In genomic region chr7:22765609-22766008, GRCh38 we compare ENCODE assay signal across 17 cellular contexts. TPM values are rescaled to one million over a fixed set of nuclear protein-coding genes. Genes with fewer than 3 reads are reported as not detected.
DNase-seq lines count a peak whose midpoint lies in the region; ATAC-seq, FAIRE-seq and TF ChIP-seq lines count a peak whose summit lies in the region.
"Had no signal": no experiment of that assay in that cellular context is flagged by ENCODE, and none has a peak within 500 bp of the region (broad histone marks: within the 10 kb centered on the region; RNA-seq: fewer than 3 reads in every experiment).

No MANE protein-coding gene starts in this region.

- no peak overlapping the region for H3K9ac ChIP-seq in K562 (ENCODE audit: insufficient read depth in 1 of 2, low read depth in 2 of 2, low read length in 2 of 2)

- TF ChIP-seq EP300 in K562 (IDR thresholded peaks at IDR 0.05; ENCODE audit: low read length) (no peak), tibial nerve (IDR thresholded peaks at IDR 0.05) (no peak)

- POLR2A ChIA-PET in K562 (lab: Yijun Ruan, JAX): no interaction called here

- H3K4me3 ChIP-seq in K562: no peak overlapping the region
- H3K4me3 ChIP-seq in tibial nerve: no peak overlapping the region
- H3K4me3 ChIP-seq: gastrocnemius medialis, vagina had no signal

- CTCF ChIA-PET in K562 (lab: Yijun Ruan, JAX; ENCODE audit: low intra/inter-chr PET ratio): no interaction called here

- intact Hi-C loops in K562 (cut with micrococcal nuclease): no loop called here

- no peaks in the 10 kb centered on the region for H4K20me1 ChIP-seq in K562 (replicated peaks; ENCODE audit: control insufficient read depth, insufficient read depth, low read length)

- H2AFZ ChIP-seq in K562 (ENCODE audit: low read depth, low read length): peak overlapping the region; percentile 29; the same call in 1 of the 2 replicates

- no peak for TF ChIP-seq RAD21 in K562 (CRISPR knock-in tag; conservative IDR thresholded peaks at IDR 0.05 in 1 of 2, IDR thresholded peaks at IDR 0.05 in 1 of 2)

- 24% methylated on average over 4 of the region's 4 CpGs for WGBS in K562 (ENCODE audit: insufficient coverage, low coverage, missing lambda C conversion rate)
- 71 to 75% methylated on average over 4 of the region's 4 CpGs for WGBS in tibial nerve, 2 donors

- DNase-seq in K562 (ENCODE audit: extremely low read depth in 1 of 4, low spot score in 3 of 4) (no peak), COLO668 (lab: John Stamatoyannopoulos, UW; ENCODE audit: unreplicated experiment) (no peak), SW 1271 (lab: John Stamatoyannopoulos, UW) (no peak), D721Med (ENCODE audit: insufficient read length, low spot score) (no peak), tibial nerve (ENCODE audit: low spot score in 2 of 2) (no peak)
- DNase-seq: activated naive CD8-positive, alpha-beta T cell treated with anti-CD3 and anti-CD28 coated beads, Interleukin-2, amount 10 ng/mL, durations not matched to agents 7 days and 5 days; CD8-positive, alpha-beta memory T cell; dermis blood vessel endothelial cell; gastrocnemius medialis; left cardiac atrium; NCI-H69; stimulated activated CD8-positive, alpha-beta memory T cell treated with anti-CD3 and anti-CD28 coated beads, Interleukin-4, amount 100 ng/mL, for 48 hours; T-cell had no signal

- H3K36me3 ChIP-seq in K562 (ENCODE audit: control insufficient read depth, insufficient read depth, low read length): no peaks in the 10 kb centered on the region
- H3K36me3 ChIP-seq in tibial nerve: no peaks in the 10 kb centered on the region
- H3K36me3 ChIP-seq: gastrocnemius medialis, vagina had no signal

- TF ChIP-seq POLR2A in K562 (conservative IDR thresholded peaks at IDR 0.05): no peak
- TF ChIP-seq POLR2A in tibial nerve (IDR thresholded peaks at IDR 0.05): no peak

- no peak overlapping the region for H3K4me2 ChIP-seq in K562 (ENCODE audit: insufficient read depth, low read length)

- peak; percentile 64 for ATAC-seq in GM18870 (IDR thresholded peaks at IDR 0.05; ENCODE audit: unreplicated experiment)
- peak; percentile 63 for ATAC-seq in GM21717 (IDR thresholded peaks at IDR 0.05; ENCODE audit: unreplicated experiment)
- ATAC-seq in HG03342 (IDR thresholded peaks at IDR 0.05; ENCODE audit: unreplicated experiment): peak; percentile 92
- ATAC-seq in K562: no peak
- ATAC-seq: gastrocnemius medialis, left cardiac atrium, T-cell had no signal

- BruUV-seq in K562 (replicated peaks; lab: Mats Ljungman, UMichigan): no TSS peak

- in situ Hi-C loops in K562 (cut with MboI): no loop called here

- no peaks in the 10 kb centered on the region for H3K79me2 ChIP-seq in K562 (ENCODE audit: control insufficient read depth, insufficient read depth, low read length)

- H3K4me1 ChIP-seq in K562 (replicated peaks in 1 of 2; ENCODE audit: control insufficient read depth in 2 of 2, insufficient read depth in 2 of 2, low read length in 2 of 2): no peaks in the 10 kb centered on the region
- no peaks in the 10 kb centered on the region for H3K4me1 ChIP-seq in tibial nerve
- H3K4me1 ChIP-seq: gastrocnemius medialis, vagina had no signal

- FAIRE-seq in K562 (lab: Jason Lieb, UNC): no peak
- FAIRE-seq in D721Med (lab: Jason Lieb, UNC): no peak

- no peaks in the 10 kb centered on the region for H3K27me3 ChIP-seq in K562 (ENCODE audit: control insufficient read depth in 2 of 2, insufficient read depth in 2 of 2, low read length in 2 of 2)
- H3K27me3 ChIP-seq in tibial nerve: no peaks in the 10 kb centered on the region
- H3K27me3 ChIP-seq: gastrocnemius medialis, vagina had no signal

- no peaks in the 10 kb centered on the region for H3K9me1 ChIP-seq in K562 (ENCODE audit: control insufficient read depth, insufficient read depth, low read length)

- H3K27ac ChIP-seq in K562 (ENCODE audit: extremely low read depth, low read depth, low read length) (no peak overlapping the region), tibial nerve (no peak overlapping the region)
- H3K27ac ChIP-seq: gastrocnemius medialis, vagina had no signal

- no peak for TF ChIP-seq CTCF in K562 (IDR thresholded peaks at IDR 0.05 in 2 of 3, conservative IDR thresholded peaks at IDR 0.05 in 1 of 3; ENCODE audit: insufficient read depth in 2 of 3, low read depth in 1 of 3, low read length in 3 of 3)
- TF ChIP-seq CTCF in D721Med (IDR thresholded peaks at IDR 0.05; ENCODE audit: insufficient read depth, missing control alignments): no peak
- no peak for TF ChIP-seq CTCF in tibial nerve (IDR thresholded peaks at IDR 0.05)

- H3K9me3 ChIP-seq in K562 (replicated peaks; ENCODE audit: control insufficient read depth, insufficient read depth, low read depth, low read length) (no peaks in the 10 kb centered on the region), tibial nerve (peaks cover 0 to 4% (median 0%) of the 10 kb centered on the region in 4 donors)
- H3K9me3 ChIP-seq: gastrocnemius medialis, vagina had no signal

TF ChIP-seq in K562, 482 proteins besides CTCF, POLR2A, EP300 and RAD21 (continues in another document):
- TF ChIP-seq E2F5 (CRISPR knock-in tag; IDR thresholded peaks at IDR 0.05) (no peak), BRCA1 (IDR thresholded peaks at IDR 0.05) (no peak), BRCA1 (CRISPR knock-in tag; IDR thresholded peaks at IDR 0.05) (no peak), CTBP1 (IDR thresholded peaks at IDR 0.05; ENCODE audit: borderline replicate concordance) (no peak), ZNF75A (CRISPR knock-in tag; IDR thresholded peaks at IDR 0.05) (no peak)

RNA-seq across cellular contexts. Expression of gene IL6, which starts 38.6 kb away (rescaled TPM):
- 5.2 and 5.4 TPM in 2 replicates for total RNA-seq in K562 (2011; cell fraction: chromatin; rRNA removed; ENCODE audit: low replicate concordance)
- 2.2 and 6.7 TPM in 2 replicates for total RNA-seq in K562 (2011; cell fraction: nucleolus; rRNA removed)
- 1.9 and 7.3 TPM in 2 replicates for total RNA-seq in K562 (2011; cell fraction: nucleoplasm; rRNA removed)
- 1.1 and 1.2 TPM in 2 replicates for total RNA-seq in K562 (2014; rRNA removed)
- total RNA-seq in K562 (2014; rRNA removed; fragmentation: Illumina TruSeq; extraction: Trizol): 1.3 and 1.5 TPM in 2 replicates
- total RNA-seq in K562 (2015; rRNA removed; fragmentation: Illumina TruSeq; extraction: Trizol): 0.68 and 0.76 TPM in 2 replicates
- 0.94 and 1.5 TPM in 2 replicates for total RNA-seq in K562 (2021)
- polyA plus RNA-seq in K562 (2011; rRNA removed): 1.2 and 1.6 TPM in 2 replicates
- polyA plus RNA-seq in K562 (2011; cell fraction: cytosol; rRNA removed): 0.48 and 0.63 TPM in 2 replicates
- polyA plus RNA-seq in K562 (2011; cell fraction: nucleus; rRNA removed): 3.0 and 4.2 TPM in 2 replicates
- polyA plus RNA-seq in K562 (2012): 1.1 and 2.5 TPM in 2 replicates
- 2.0 and 2.2 TPM in 2 replicates for polyA plus RNA-seq in K562 (2014; fragmentation: Illumina TruSeq; extraction: Trizol)
- polyA plus RNA-seq in K562 (2014; fragmentation: Nextera tagmentation; extraction: Ambion mirVana): 1 to 10 TPM; 1.5 to 2.9 TPM
- 1.2 and 2.2 TPM in 2 replicates for polyA plus RNA-seq in K562 (2014; rRNA removed)
- polyA minus RNA-seq in K562 (2011; rRNA and poly(A)+ RNA removed): 0.57 and 1.1 TPM in 2 replicates
- polyA minus RNA-seq in K562 (2011; cell fraction: cytosol; rRNA and poly(A)+ RNA removed): 1.4 and 1.5 TPM in 2 replicates
- 2.4 TPM in 2 replicates for polyA minus RNA-seq in K562 (2011; cell fraction: nucleus; rRNA and poly(A)+ RNA removed)
- total RNA-seq in tibial nerve: 10 to 100 TPM in 1 of 4 donors, 1 to 10 TPM in 2, not detected in 1; 3.3 to 16.4 (median 6.3) TPM
- polyA plus RNA-seq: CD8-positive, alpha-beta memory T cell had no signal

RNA-seq across cellular contexts. Expression of gene TOMM7, which starts 57.0 kb away (rescaled TPM):
- total RNA-seq in K562 (2011; cell fraction: chromatin; rRNA removed; ENCODE audit: low replicate concordance): 33.0 and 56.7 TPM in 2 replicates
- 99.1 and 138 TPM in 2 replicates for total RNA-seq in K562 (2011; cell fraction: nucleolus; rRNA removed)
- 91.9 and 144 TPM in 2 replicates for total RNA-seq in K562 (2011; cell fraction: nucleoplasm; rRNA removed)
- 254 and 299 TPM in 2 replicates for total RNA-seq in K562 (2014; rRNA removed)
- 527 and 643 TPM in 2 replicates for total RNA-seq in K562 (2014; rRNA removed; fragmentation: Illumina TruSeq; extraction: Trizol)
- total RNA-seq in K562 (2015; rRNA removed; fragmentation: Illumina TruSeq; extraction: Trizol): 301 and 309 TPM in 2 replicates
- 421 and 457 TPM in 2 replicates for total RNA-seq in K562 (2021)
- 1,717 and 2,316 TPM in 2 replicates for polyA plus RNA-seq in K562 (2011; rRNA removed)
- polyA plus RNA-seq in K562 (2011; cell fraction: cytosol; rRNA removed): 211 and 453 TPM in 2 replicates
- polyA plus RNA-seq in K562 (2011; cell fraction: nucleus; rRNA removed): 114 and 243 TPM in 2 replicates
- 614 and 759 TPM in 2 replicates for polyA plus RNA-seq in K562 (2012)
- 263 and 283 TPM in 2 replicates for polyA plus RNA-seq in K562 (2014; fragmentation: Illumina TruSeq; extraction: Trizol)
- polyA plus RNA-seq in K562 (2014; fragmentation: Nextera tagmentation; extraction: Ambion mirVana): 100 to 1,000 TPM; 787 to 797 TPM
- 564 and 638 TPM in 2 replicates for polyA plus RNA-seq in K562 (2014; rRNA removed)
- 96.8 and 124 TPM in 2 replicates for polyA minus RNA-seq in K562 (2011; rRNA and poly(A)+ RNA removed)
- 53.5 and 72.6 TPM in 2 replicates for polyA minus RNA-seq in K562 (2011; cell fraction: cytosol; rRNA and poly(A)+ RNA removed)
- polyA minus RNA-seq in K562 (2011; cell fraction: nucleus; rRNA and poly(A)+ RNA removed): 31.4 and 79.2 TPM in 2 replicates
- 100 to 1,000 TPM; 133 to 211 (median 177) TPM for total RNA-seq in tibial nerve
